In genomic region chr14:103418508-103418818, GRCh38 we compare ENCODE assay signal across 10 cellular contexts. TPM values are rescaled to one million over a fixed set of nuclear protein-coding genes. Genes with fewer than 3 reads are reported as not detected.
DNase-seq lines count a peak whose midpoint lies in the region; ATAC-seq and TF ChIP-seq lines count a peak whose summit lies in the region.
"Had no signal": no experiment of that assay in that cellular context is flagged by ENCODE, and none has a peak within 500 bp of the region (broad histone marks: within the 10 kb centered on the region; RNA-seq: fewer than 3 reads in every experiment).

No MANE protein-coding gene starts in this region.

- H3K36me3 Mint-ChIP-seq in mesothelial cell of epicardium = peaks cover 15% of the 10 kb centered on the region

- peak overlapping the region; percentile 90 for H3K27ac Mint-ChIP-seq in mesothelial cell of epicardium

- H3K27ac ChIP-seq in IMR-90 (ENCODE audit: insufficient read depth, low read length) = no peak overlapping the region; the same call in 1 of the 2 replicates
- H3K27ac ChIP-seq: sigmoid colon had no signal

- no peak overlapping the region for H4K91ac ChIP-seq in IMR-90 (ENCODE audit: insufficient read depth, low read depth, low read length)

- no peak overlapping the region for H3K18ac ChIP-seq in IMR-90 (ENCODE audit: low read depth, low read length)

- H3K4me2 ChIP-seq in IMR-90 (ENCODE audit: low read depth, low read length) = peak overlapping the region; percentile 47

- H2BK15ac ChIP-seq in IMR-90 (ENCODE audit: low read depth, low read length) = no peak overlapping the region

- BruUV-seq in IMR-90 (replicated peaks; lab: Mats Ljungman, UMichigan) = no TSS peak

- intact Hi-C loops in IMR-90 (cut with micrococcal nuclease) = loop anchor here (2.0 kb wide), 1 partner anchor 18 kb away; no protein-coding TSS in a partner anchor

- H2BK5ac ChIP-seq in IMR-90 (ENCODE audit: low read depth, low read length, poor library complexity, severe bottlenecking) = peak overlapping the region; percentile 89

- H4K5ac ChIP-seq in IMR-90 (ENCODE audit: low read depth, low read length) = no peak overlapping the region

- H4K20me1 ChIP-seq in IMR-90 (ENCODE audit: insufficient read depth, low read length) = peaks cover 62% of the 10 kb centered on the region

- H3K14ac ChIP-seq in IMR-90 (replicated peaks; ENCODE audit: low read depth, low read length) = peak overlapping the region; percentile 85; the same call in 1 of the 2 replicates

- CTCF ChIA-PET in IMR-90 (lab: Yijun Ruan, JAX) = no interaction called here

- peak; percentile 79 for DNase-seq in EL
- peak; percentile 87 for DNase-seq in IMR-90
- peak; percentile 97 for DNase-seq in amniotic epithelial cell (ENCODE audit: low read depth)
- no peak for DNase-seq in mesothelial cell of epicardium (ENCODE audit: low spot score in 2 of 2, unreplicated experiment in 2 of 2)
- no peak for DNase-seq in retina
- DNase-seq in HuH-7 (ENCODE audit: low spot score) = no peak
- DNase-seq in NCI-H146 treated with DMSO at 0.1 percent for 48 hours (lab: John Stamatoyannopoulos, UW; ENCODE audit: unreplicated experiment) = no peak
- no peak for DNase-seq in iPS-NIHi11 (ENCODE audit: low spot score)
- DNase-seq: NCI-H748 treated with DMSO at 0.1 percent for 48 hours, sigmoid colon had no signal

- TF ChIP-seq CTCF in IMR-90 (conservative IDR thresholded peaks at IDR 0.05; ENCODE audit: low read depth, low read length) (no peak), mesothelial cell of epicardium (IDR thresholded peaks at IDR 0.05; ENCODE audit: unreplicated experiment) (no peak)

- no peaks in the 10 kb centered on the region for H3K9me3 ChIP-seq in IMR-90 (ENCODE audit: control insufficient read depth, insufficient read depth, low read length)
- H3K9me3 ChIP-seq: sigmoid colon had no signal

- peaks cover 15% of the 10 kb centered on the region for H3K4me1 ChIP-seq in IMR-90 (ENCODE audit: control insufficient read depth, insufficient read depth, low read length)

- H3K27me3 Mint-ChIP-seq in mesothelial cell of epicardium (ENCODE audit: low read depth) = no peaks in the 10 kb centered on the region

- H3K9ac ChIP-seq in IMR-90 (ENCODE audit: low read depth, low read length) = no peak overlapping the region

- ATAC-seq in IMR-90 (ENCODE audit: low read depth) = peak; percentile 63

- no peak overlapping the region for H3K4me3 Mint-ChIP-seq in mesothelial cell of epicardium

- no peak overlapping the region for H3K4me3 ChIP-seq in IMR-90 (ENCODE audit: insufficient read depth, low read depth, low read length)
- H3K4me3 ChIP-seq: sigmoid colon had no signal

- WGBS in IMR-90 (ENCODE audit: extremely low coverage in 2 of 2, insufficient read length in 1 of 2), 2 experiments = no CpG with 5 or more reads among the region's 3 CpGs

- POLR2A ChIA-PET in IMR-90 (lab: Charles Lee; ENCODE audit: unreplicated experiment) = interaction anchor here (0.5 to 0.6 kb wide), 3 partner anchors 32 to 462 kb away, joined by 3 to 11 read pairs (median 4); no protein-coding TSS in a partner anchor

- dilution Hi-C loops in IMR-90 (cut with HindIII; ENCODE audit: low sequenced_read_pairs, unreplicated experiment) = no loop called here

- no peak for TF ChIP-seq RAD21 in IMR-90 (IDR thresholded peaks at IDR 0.05; ENCODE audit: low read length)

- no peak overlapping the region for H4K8ac ChIP-seq in IMR-90 (ENCODE audit: low read depth in 2 of 2, low read length in 2 of 2)

- H3K9me3 Mint-ChIP-seq in mesothelial cell of epicardium = no peaks in the 10 kb centered on the region

- H3K27me3 ChIP-seq in IMR-90 (ENCODE audit: control insufficient read depth, insufficient read depth, low read length) = no peaks in the 10 kb centered on the region
- H3K27me3 ChIP-seq: sigmoid colon had no signal

- H2AK5ac ChIP-seq in IMR-90 (ENCODE audit: low read depth, low read length) = no peak overlapping the region

- no peak overlapping the region for H3K56ac ChIP-seq in IMR-90 (ENCODE audit: extremely low read depth, insufficient read depth, low read length)

- H2AFZ ChIP-seq in IMR-90 (replicated peaks; ENCODE audit: low read length, poor library complexity) = no peak overlapping the region

- no peak overlapping the region for H2BK20ac ChIP-seq in IMR-90 (ENCODE audit: low read depth, low read length)

- in situ Hi-C loops in IMR-90 (cut with MboI; ENCODE audit: low sequenced_read_pairs) = no loop called here

- peak overlapping the region; percentile 50; the same call in 1 of the 2 replicates for H2BK120ac ChIP-seq in IMR-90 (ENCODE audit: low read depth, low read length)

- peaks cover 16 to 77% of the 10 kb centered on the region in 2 experiments for H3K79me1 ChIP-seq in IMR-90 (ENCODE audit: low read depth in 1 of 2, low read length in 2 of 2)

- H3K9me1 ChIP-seq in IMR-90 (ENCODE audit: insufficient read depth, low read length) = peaks cover 16% of the 10 kb centered on the region

- H3K4ac ChIP-seq in IMR-90 (ENCODE audit: low read depth, low read length) = peak overlapping the region; percentile 35; the same call in 1 of the 2 replicates

- H3K23ac ChIP-seq in IMR-90 (ENCODE audit: low read depth, low read length) = peak overlapping the region; percentile 72; the same call in 1 of the 2 replicates

- no peak for TF ChIP-seq POLR2A in IMR-90 (IDR thresholded peaks at IDR 0.05; ENCODE audit: low read depth, low read length)

- H3K36me3 ChIP-seq in IMR-90 (ENCODE audit: control insufficient read depth, insufficient read depth, low read length) = peaks cover 4% of the 10 kb centered on the region; the same call in 1 of the 2 replicates

- H3K4me1 Mint-ChIP-seq in mesothelial cell of epicardium = peaks cover 47% of the 10 kb centered on the region

- no peak overlapping the region for H2AK9ac ChIP-seq in IMR-90 (replicated peaks; ENCODE audit: low read depth, low read length, poor library complexity)

TF ChIP-seq in IMR-90, 13 proteins besides CTCF, POLR2A, EP300 and RAD21:
- TF ChIP-seq MAZ (IDR thresholded peaks at IDR 0.05; ENCODE audit: borderline replicate concordance, low read depth, low read length) (0 out of 2 replicates have a peak, but pooled peaks have one; percentile 33), FOS (IDR thresholded peaks at IDR 0.05; ENCODE audit: low read depth, low read length) (0 out of 2 replicates have a peak, but pooled peaks have one; percentile 6), MAFK (IDR thresholded peaks at IDR 0.05; ENCODE audit: low read depth, low read length) (no peak), BHLHE40 (IDR thresholded peaks at IDR 0.05; ENCODE audit: low read depth, low read length) (peak; percentile 88), SMC3 (IDR thresholded peaks at IDR 0.05; ENCODE audit: low read depth, low read length) (no peak; the same call in 1 of the 2 replicates), CEBPB (IDR thresholded peaks at IDR 0.05; ENCODE audit: low read depth, low read length) (peak; percentile 97), CHD1 (IDR thresholded peaks at IDR 0.05; ENCODE audit: low read depth, low read length) (no peak), MXI1 (IDR thresholded peaks at IDR 0.05; ENCODE audit: borderline replicate concordance, low read depth, low read length) (peak; percentile 24; the same call in 1 of the 2 replicates), NFE2L2 (IDR thresholded peaks at IDR 0.05; ENCODE audit: low read depth, low read length) (no peak), USF2 (IDR thresholded peaks at IDR 0.05; ENCODE audit: low read depth, low read length) (no peak), RFX5 (IDR thresholded peaks at IDR 0.05; ENCODE audit: low read depth, low read length) (no peak), RCOR1 (IDR thresholded peaks at IDR 0.05; ENCODE audit: insufficient replicate concordance, low read length) (no peak), ELK1 (IDR thresholded peaks at IDR 0.05; ENCODE audit: borderline replicate concordance, low read depth, low read length) (no peak)

RNA-seq across cellular contexts. Expression of gene MARK3, which starts 33.2 kb away (rescaled TPM):
- total RNA-seq in IMR-90 (2012; rRNA removed) (80.5 and 88.0 TPM in 2 replicates), mesothelial cell of epicardium (122 to 125 TPM (median 125 TPM) in 3 replicates)
- polyA plus RNA-seq in IMR-90 (2012; rRNA removed) = 72.8 and 78.5 TPM in 2 replicates
- polyA plus RNA-seq in IMR-90 (2012; cell fraction: cytosol; rRNA removed) = 34.2 and 35.5 TPM in 2 replicates
- 156 and 427 TPM in 2 replicates for polyA plus RNA-seq in IMR-90 (2012; cell fraction: nucleus; rRNA removed; ENCODE audit: low replicate concordance)

Comparison
In these comparisons a context has a peak if more than half of its experiments do, and no peak if none do; other contexts are left out.
1. DNase-seq: peak in EL (single experiment), IMR-90 (single experiment) and amniotic epithelial cell (single experiment); none in mesothelial cell of epicardium (0 of 2), retina (single experiment), HuH-7 (single experiment), NCI-H146 treated with DMSO at 0.1 percent for 48 hours (single experiment) and iPS-NIHi11 (single experiment).